Comparison of ENCODE assay signal across 10 cellular contexts in the genomic region with DNA sequence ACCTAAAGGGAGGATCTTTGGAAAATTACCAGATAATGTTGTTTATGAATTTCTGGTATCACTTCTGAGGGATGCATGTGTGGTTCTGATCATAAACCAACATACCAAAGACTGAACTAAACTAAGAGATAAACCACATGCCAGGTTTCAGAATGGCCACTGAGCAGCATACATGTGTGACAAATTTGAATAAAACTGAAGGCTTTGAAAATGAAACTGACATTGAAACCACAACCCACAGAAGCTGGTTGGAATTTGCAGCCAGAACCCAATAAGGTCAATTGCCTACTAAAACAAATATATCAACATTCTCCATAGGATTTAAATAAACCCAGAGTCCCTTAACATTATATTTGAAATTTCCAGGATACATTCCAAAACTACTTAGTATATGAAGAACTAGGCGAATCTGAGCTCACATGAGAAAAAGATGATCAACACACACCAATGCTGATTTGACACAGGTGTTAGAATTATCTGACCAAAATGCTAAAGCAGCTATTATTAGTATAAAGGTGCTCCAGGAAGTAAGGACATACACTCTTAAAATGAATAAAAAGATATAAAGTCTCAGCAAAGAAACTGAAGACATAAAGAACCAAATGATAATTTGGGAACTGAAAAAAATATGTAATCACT.
A peak's percentile ranks its signal among the peaks of the same experiment; 100 is the strongest.
DNase-seq lines count a peak whose midpoint lies in the region; ATAC-seq, FAIRE-seq and TF ChIP-seq lines count a peak whose summit lies in the region.
"Had no signal": no experiment of that assay in that cellular context is flagged by ENCODE, and none has a peak within 500 bp of the region (broad histone marks: within the 10 kb centered on the region; RNA-seq: fewer than 3 reads in every experiment).

No MANE protein-coding gene starts in this region.

- TF ChIP-seq POLR2A in GM12892 (IDR thresholded peaks at IDR 0.05; ENCODE audit: low read depth, low read length): no peak
- no peak for TF ChIP-seq POLR2A in gastroesophageal sphincter (IDR thresholded peaks at IDR 0.05)
- TF ChIP-seq POLR2A in suprapubic skin (IDR thresholded peaks at IDR 0.05): no peak

- H3K27ac ChIP-seq in gastroesophageal sphincter (no peak overlapping the region), suprapubic skin (no peak overlapping the region)
- H3K27ac ChIP-seq: upper lobe of left lung had no signal

- 50 to 62% methylated on average over 1 of the region's 1 CpG for WGBS in gastroesophageal sphincter (ENCODE audit: low coverage in 1 of 2), 2 donors
- 67% methylated on average over 1 of the region's 1 CpG for WGBS in suprapubic skin

- TF ChIP-seq EP300 in gastroesophageal sphincter (IDR thresholded peaks at IDR 0.05) (no peak), suprapubic skin (IDR thresholded peaks at IDR 0.05) (no peak)

- peak; percentile 82 for FAIRE-seq in GM12892 (lab: Jason Lieb, UNC)

- H3K4me1 ChIP-seq in gastroesophageal sphincter: no peaks in the 10 kb centered on the region
- no peaks in the 10 kb centered on the region for H3K4me1 ChIP-seq in suprapubic skin
- H3K4me1 ChIP-seq: upper lobe of left lung had no signal

- TF ChIP-seq CTCF in astrocyte of the spinal cord (IDR thresholded peaks at IDR 0.05; ENCODE audit: low read depth, low read length) (no peak), gastroesophageal sphincter (IDR thresholded peaks at IDR 0.05) (no peak), suprapubic skin (IDR thresholded peaks at IDR 0.05) (no peak)

- in situ Hi-C loops in astrocyte of the spinal cord (cut with HindIII; ENCODE audit: low sequenced_read_pairs): no loop called here

- no peaks in the 10 kb centered on the region for H3K27me3 ChIP-seq in gastroesophageal sphincter
- H3K27me3 ChIP-seq in suprapubic skin: no peaks in the 10 kb centered on the region
- H3K27me3 ChIP-seq: upper lobe of left lung had no signal

- ATAC-seq in GM21381 (IDR thresholded peaks at IDR 0.05; ENCODE audit: unreplicated experiment): peak; percentile 97
- ATAC-seq in HG03280 (IDR thresholded peaks at IDR 0.05; ENCODE audit: unreplicated experiment): peak; percentile 96
- no peak for ATAC-seq in gastroesophageal sphincter

- DNase-seq in GM12892 (ENCODE audit: insufficient read length) (no peak), astrocyte of the spinal cord (ENCODE audit: low read depth, low spot score) (peak; percentile 27), ecto neural progenitor cell (ENCODE audit: low spot score) (no peak), suprapubic skin (ENCODE audit: low spot score in 2 of 2) (no peak)
- DNase-seq in activated T-cell treated with anti-CD3 and anti-CD28 coated beads, Interleukin-2, amount 50 U/mL, for 48 hours: no peak
- DNase-seq: Calu3, upper lobe of left lung had no signal

- H3K36me3 ChIP-seq in gastroesophageal sphincter (no peaks in the 10 kb centered on the region), suprapubic skin (no peaks in the 10 kb centered on the region)
- H3K36me3 ChIP-seq: upper lobe of left lung had no signal

- H3K9me3 ChIP-seq in gastroesophageal sphincter (peaks cover 0 to 18% (median 0%) of the 10 kb centered on the region in 3 donors), suprapubic skin (no peaks in the 10 kb centered on the region)

- H3K4me3 ChIP-seq in astrocyte of the spinal cord (ENCODE audit: low read depth, low read length) (no peak overlapping the region), gastroesophageal sphincter (no peak overlapping the region), suprapubic skin (no peak overlapping the region)
- H3K4me3 ChIP-seq: upper lobe of left lung had no signal
